ENCODE assay signal across 1 cellular context in the genomic region with DNA sequence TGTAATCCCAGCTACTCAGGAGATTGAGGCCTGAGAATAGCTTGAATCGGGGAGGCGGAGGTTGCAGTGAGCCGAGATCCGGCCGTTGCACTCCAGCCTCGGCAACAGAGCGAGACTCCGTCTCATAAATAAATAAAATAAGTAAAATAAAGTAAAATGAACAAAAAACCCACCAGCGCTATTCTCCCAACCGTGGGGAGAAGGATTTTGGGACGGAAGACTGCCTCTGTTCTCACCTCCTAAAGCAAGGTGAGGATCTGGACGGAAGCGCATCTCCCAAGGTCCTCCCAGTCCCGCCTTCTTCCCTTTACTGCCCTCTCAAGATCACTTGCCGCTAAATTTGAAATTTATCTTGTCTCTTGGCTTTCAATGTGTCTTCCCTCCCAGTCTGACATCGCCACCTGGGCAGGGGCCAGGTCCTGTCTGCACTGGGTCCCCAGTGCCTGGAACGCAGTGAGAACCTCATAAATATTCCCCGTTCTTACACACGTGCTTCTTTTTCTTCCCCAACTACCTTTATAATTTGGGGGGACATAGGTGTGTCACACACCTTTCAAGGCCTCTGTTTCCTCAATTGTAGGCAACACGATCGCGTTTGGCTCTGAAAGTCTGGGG.
TF ChIP-seq lines count a peak whose summit lies in the region.

No MANE protein-coding gene starts in this region.

TF ChIP-seq in K562, 482 proteins besides CTCF, POLR2A, EP300 and RAD21:
- TF ChIP-seq XRCC4 (IDR thresholded peaks at IDR 0.05; ENCODE audit: extremely low read depth, insufficient read depth, insufficient read length): no peak
- TF ChIP-seq KLF16 (IDR thresholded peaks at IDR 0.05): no peak
- TF ChIP-seq, protein P1, sequence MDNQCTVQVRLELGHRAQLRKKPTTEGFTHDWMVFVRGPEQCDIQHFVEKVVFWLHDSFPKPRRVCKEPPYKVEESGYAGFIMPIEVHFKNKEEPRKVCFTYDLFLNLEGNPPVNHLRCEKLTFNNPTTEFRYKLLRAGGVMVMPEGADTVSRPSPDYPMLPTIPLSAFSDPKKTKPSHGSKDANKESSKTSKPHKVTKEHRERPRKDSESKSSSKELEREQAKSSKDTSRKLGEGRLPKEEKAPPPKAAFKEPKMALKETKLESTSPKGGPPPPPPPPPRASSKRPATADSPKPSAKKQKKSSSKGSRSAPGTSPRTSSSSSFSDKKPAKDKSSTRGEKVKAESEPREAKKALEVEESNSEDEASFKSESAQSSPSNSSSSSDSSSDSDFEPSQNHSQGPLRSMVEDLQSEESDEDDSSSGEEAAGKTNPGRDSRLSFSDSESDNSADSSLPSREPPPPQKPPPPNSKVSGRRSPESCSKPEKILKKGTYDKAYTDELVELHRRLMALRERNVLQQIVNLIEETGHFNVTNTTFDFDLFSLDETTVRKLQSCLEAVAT (IDR thresholded peaks at IDR 0.05): peak in 1 of 2 experiments; percentile 84; a peak in 2 of 4 replicates
- no peak for TF ChIP-seq DIDO1 (tag; IDR thresholded peaks at IDR 0.05; ENCODE audit: low read depth)
- TF ChIP-seq ARHGAP35 (IDR thresholded peaks at IDR 0.05; ENCODE audit: partially characterized antibody): no peak
- TF ChIP-seq ZNF184 (CRISPR knock-in tag; IDR thresholded peaks at IDR 0.05): no peak
- TF ChIP-seq NCOA1 (IDR thresholded peaks at IDR 0.05; ENCODE audit: low read depth): no peak
- TF ChIP-seq CREBBP (IDR thresholded peaks at IDR 0.05; ENCODE audit: low read depth, low read length): no peak
- 0 out of 2 replicates have a peak, but pooled peaks have one; percentile 8 for TF ChIP-seq ELF2 (CRISPR knock-in tag; IDR thresholded peaks at IDR 0.05)
- TF ChIP-seq, protein P2, sequence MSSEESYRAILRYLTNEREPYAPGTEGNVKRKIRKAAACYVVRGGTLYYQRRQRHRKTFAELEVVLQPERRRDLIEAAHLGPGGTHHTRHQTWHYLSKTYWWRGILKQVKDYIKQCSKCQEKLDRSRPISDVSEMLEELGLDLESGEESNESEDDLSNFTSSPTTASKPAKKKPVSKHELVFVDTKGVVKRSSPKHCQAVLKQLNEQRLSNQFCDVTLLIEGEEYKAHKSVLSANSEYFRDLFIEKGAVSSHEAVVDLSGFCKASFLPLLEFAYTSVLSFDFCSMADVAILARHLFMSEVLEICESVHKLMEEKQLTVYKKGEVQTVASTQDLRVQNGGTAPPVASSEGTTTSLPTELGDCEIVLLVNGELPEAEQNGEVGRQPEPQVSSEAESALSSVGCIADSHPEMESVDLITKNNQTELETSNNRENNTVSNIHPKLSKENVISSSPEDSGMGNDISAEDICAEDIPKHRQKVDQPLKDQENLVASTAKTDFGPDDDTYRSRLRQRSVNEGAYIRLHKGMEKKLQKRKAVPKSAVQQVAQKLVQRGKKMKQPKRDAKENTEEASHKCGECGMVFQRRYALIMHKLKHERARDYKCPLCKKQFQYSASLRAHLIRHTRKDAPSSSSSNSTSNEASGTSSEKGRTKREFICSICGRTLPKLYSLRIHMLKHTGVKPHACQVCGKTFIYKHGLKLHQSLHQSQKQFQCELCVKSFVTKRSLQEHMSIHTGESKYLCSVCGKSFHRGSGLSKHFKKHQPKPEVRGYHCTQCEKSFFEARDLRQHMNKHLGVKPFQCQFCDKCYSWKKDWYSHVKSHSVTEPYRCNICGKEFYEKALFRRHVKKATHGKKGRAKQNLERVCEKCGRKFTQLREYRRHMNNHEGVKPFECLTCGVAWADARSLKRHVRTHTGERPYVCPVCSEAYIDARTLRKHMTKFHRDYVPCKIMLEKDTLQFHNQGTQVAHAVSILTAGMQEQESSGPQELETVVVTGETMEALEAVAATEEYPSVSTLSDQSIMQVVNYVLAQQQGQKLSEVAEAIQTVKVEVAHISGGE (CRISPR knock-in tag; IDR thresholded peaks at IDR 0.05): peak in 1 of 3 experiments; percentile 35; a peak in 1 of 6 replicates
- TF ChIP-seq ESRRA (IDR thresholded peaks at IDR 0.05; ENCODE audit: borderline replicate concordance, low read depth): no peak
- no peak for TF ChIP-seq ZNF707 (CRISPR knock-in tag; conservative IDR thresholded peaks at IDR 0.05)
- TF ChIP-seq, protein P3, sequence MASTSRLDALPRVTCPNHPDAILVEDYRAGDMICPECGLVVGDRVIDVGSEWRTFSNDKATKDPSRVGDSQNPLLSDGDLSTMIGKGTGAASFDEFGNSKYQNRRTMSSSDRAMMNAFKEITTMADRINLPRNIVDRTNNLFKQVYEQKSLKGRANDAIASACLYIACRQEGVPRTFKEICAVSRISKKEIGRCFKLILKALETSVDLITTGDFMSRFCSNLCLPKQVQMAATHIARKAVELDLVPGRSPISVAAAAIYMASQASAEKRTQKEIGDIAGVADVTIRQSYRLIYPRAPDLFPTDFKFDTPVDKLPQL (IDR thresholded peaks at IDR 0.05; ENCODE audit: extremely low read depth, insufficient read length): no peak
- no peak for TF ChIP-seq CREB3L1 (IDR thresholded peaks at IDR 0.05; ENCODE audit: borderline replicate concordance, low read depth)
- TF ChIP-seq CTBP1 (IDR thresholded peaks at IDR 0.05; ENCODE audit: borderline replicate concordance): 0 out of 2 replicates have a peak, but pooled peaks have one; percentile 14
- no peak for TF ChIP-seq ELK1 (CRISPR knock-in tag; IDR thresholded peaks at IDR 0.05)
- TF ChIP-seq ZNF586 (CRISPR knock-in tag; conservative IDR thresholded peaks at IDR 0.05): no peak
- TF ChIP-seq GTF2E2 (tag; IDR thresholded peaks at IDR 0.05): 0 out of 2 replicates have a peak, but pooled peaks have one; percentile 2
- TF ChIP-seq ZNF121 (CRISPR knock-in tag; conservative IDR thresholded peaks at IDR 0.05): no peak
- TF ChIP-seq ZNF584 (CRISPR knock-in tag; IDR thresholded peaks at IDR 0.05; ENCODE audit: low read depth): no peak
- TF ChIP-seq CSDE1 (IDR thresholded peaks at IDR 0.05): 0 out of 4 replicates have a peak, but pooled peaks of 1 of the 2 experiments have one; percentile 23
- no peak for TF ChIP-seq CHAMP1 (IDR thresholded peaks at IDR 0.05)
- TF ChIP-seq ZBTB5 (IDR thresholded peaks at IDR 0.05): no peak
- TF ChIP-seq FOXJ3 (CRISPR knock-in tag; IDR thresholded peaks at IDR 0.05): no peak
- no peak for TF ChIP-seq ZNF717 (CRISPR knock-in tag; IDR thresholded peaks at IDR 0.05)
- TF ChIP-seq THRAP3 (IDR thresholded peaks at IDR 0.05; ENCODE audit: borderline replicate concordance): 0 out of 2 replicates have a peak, but pooled peaks have one; percentile 69
- TF ChIP-seq SUPT5H (IDR thresholded peaks at IDR 0.05): no peak
